ENCODE assay signal across 15 cellular contexts in the genomic region with DNA sequence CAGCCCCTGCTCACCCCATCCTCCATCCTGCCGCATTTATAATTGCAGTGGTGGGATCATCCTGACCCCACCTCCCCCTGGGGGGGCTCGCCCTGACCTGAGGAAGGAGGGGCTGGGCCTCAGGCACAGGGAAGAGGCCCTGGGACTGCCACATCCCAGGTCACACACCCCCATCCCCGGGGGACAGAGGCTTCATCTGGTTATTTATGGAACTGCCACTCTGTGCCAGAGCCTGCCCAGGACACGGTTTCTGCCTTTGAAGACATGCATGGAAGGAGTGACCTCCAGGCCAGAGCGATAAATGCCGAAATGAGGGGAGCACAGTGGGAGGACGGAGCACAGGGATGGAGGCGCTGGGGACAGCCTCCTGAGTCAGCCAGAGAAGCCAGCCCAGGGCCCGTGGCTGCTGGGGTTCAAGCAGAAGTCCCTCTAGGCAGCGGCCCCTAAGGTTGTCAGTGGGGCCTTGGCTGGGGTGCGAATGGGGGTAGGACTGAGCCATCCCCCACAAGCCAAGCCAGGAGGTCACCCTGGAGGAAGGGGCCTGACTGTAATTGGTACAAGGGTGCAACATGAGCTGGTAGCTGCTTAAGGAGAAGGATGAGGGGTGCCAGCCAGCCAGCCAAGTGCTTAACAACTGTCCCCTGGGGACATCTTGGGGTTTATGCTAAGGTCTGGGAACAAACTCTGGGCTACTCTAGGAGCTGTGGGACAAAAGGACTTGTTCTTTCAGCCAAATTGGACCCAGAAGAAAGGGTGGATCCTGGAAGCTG. TPM values are rescaled to one million over a fixed set of nuclear protein-coding genes. Genes with fewer than 3 reads are reported as not detected.
DNase-seq lines count a peak whose midpoint lies in the region; ATAC-seq, FAIRE-seq and TF ChIP-seq lines count a peak whose summit lies in the region.
"Had no signal": no experiment of that assay in that cellular context is flagged by ENCODE, and none has a peak within 500 bp of the region (broad histone marks: within the 10 kb centered on the region; RNA-seq: fewer than 3 reads in every experiment).

No MANE protein-coding gene starts in this region.

- no peaks in the 10 kb centered on the region for H3K23me2 ChIP-seq in H9 (ENCODE audit: insufficient read length, low read depth, low read length, poor library complexity, severe bottlenecking)

- in situ Hi-C loops in K562 (cut with MboI) = no loop called here

- WGBS in H9 (ENCODE audit: extremely low coverage, insufficient read length, low lambda C conversion rate) = no CpG with 5 or more reads among the region's 11 CpGs
- WGBS in K562 (ENCODE audit: insufficient coverage, low coverage, missing lambda C conversion rate) = 2% methylated on average over 10 of the region's 11 CpGs
- 90% methylated on average over 11 of the region's 11 CpGs for WGBS in hepatocyte (ENCODE audit: low lambda C conversion rate, missing lambda C conversion rate)
- WGBS in sigmoid colon, 2 donors = 67 to 71% methylated on average over 11 of the region's 11 CpGs
- 53 to 77% methylated on average over 11 of the region's 11 CpGs for WGBS in testis, 2 donors

- no peak overlapping the region for H2BK12ac ChIP-seq in H9 (ENCODE audit: insufficient read length, low read depth, low read length)

- DNase-seq in H9 = no peak
- DNase-seq in K562 (ENCODE audit: extremely low read depth in 1 of 4, low spot score in 3 of 4) = no peak
- no peak for DNase-seq in hepatocyte (ENCODE audit: low spot score)
- DNase-seq in sigmoid colon = peak; percentile 76
- DNase-seq in testis = no peak
- no peak for DNase-seq in stimulated activated effector memory CD8-positive, alpha-beta T cell treated with anti-CD3 and anti-CD28 coated beads, Interleukin-12 subunit alpha, Interleukin-12 subunit beta, amount 100 ng/mL, for 72 hours (ENCODE audit: low spot score in 2 of 2)
- no peak for DNase-seq in activated CD8-positive, alpha-beta memory T cell treated with anti-CD3 and anti-CD28 coated beads for 24 hours
- DNase-seq in activated CD8-positive, alpha-beta memory T cell treated with anti-CD3 and anti-CD28 coated beads, Interleukin-2, amount 50 U/mL, for 4 hours = no peak
- DNase-seq: AML-193, cerebellar nuclear complex, DMS79 treated with DMSO at 0.1 percent for 48 hours, NCI-H1694 treated with DMSO at 0.1 percent for 48 hours had no signal

- FAIRE-seq in K562 (lab: Jason Lieb, UNC) = no peak

- H4K5ac ChIP-seq in H9 (ENCODE audit: insufficient read length, low read depth, low read length) = no peak overlapping the region

- no peaks in the 10 kb centered on the region for H3K36me3 Mint-ChIP-seq in H9 (ENCODE audit: insufficient read depth in 1 of 3, low read depth in 3 of 3)
- H3K36me3 Mint-ChIP-seq in stimulated activated effector memory CD8-positive, alpha-beta T cell treated with anti-CD3 and anti-CD28 coated beads, Interleukin-12 subunit alpha, Interleukin-12 subunit beta, amount 100 ng/mL, for 72 hours = no peaks in the 10 kb centered on the region
- H3K36me3 Mint-ChIP-seq: activated naive CD4-positive, alpha-beta T cell treated with anti-CD3 and anti-CD28 coated beads, Interleukin-2, amount 50 U/mL, for 72 hours; memory B cell; WTC11 had no signal

- no peak overlapping the region for H3K56ac ChIP-seq in H9 (ENCODE audit: insufficient read length, low read depth, low read length)

- H2BK20ac ChIP-seq in H9 (ENCODE audit: low read depth, low read length, poor library complexity, severe bottlenecking) = no peak overlapping the region

- H3K14ac ChIP-seq in H9 (ENCODE audit: insufficient read depth, low read length) = no peak overlapping the region

- H3K79me1 ChIP-seq in H9 (ENCODE audit: insufficient read depth, low read depth, low read length, poor library complexity, severe bottlenecking) = no peaks in the 10 kb centered on the region

- intact Hi-C loops in K562 (cut with micrococcal nuclease) (no loop called here), sigmoid colon (cut with DNase I) (loop anchor here (2.0 to 5.0 kb wide), 4 partner anchors 133 to 277 kb away; a partner anchor contains a TSS), testis (cut with DNase I; ENCODE audit: low total_unique reads) (no loop called here)

- H3K4me3 Mint-ChIP-seq in H9 = no peak overlapping the region
- H3K4me3 Mint-ChIP-seq in stimulated activated effector memory CD8-positive, alpha-beta T cell treated with anti-CD3 and anti-CD28 coated beads, Interleukin-12 subunit alpha, Interleukin-12 subunit beta, amount 100 ng/mL, for 72 hours = no peak overlapping the region
- H3K4me3 Mint-ChIP-seq: memory B cell, WTC11 had no signal

- H3K18ac ChIP-seq in H9 (ENCODE audit: insufficient read length, low read depth, low read length) = peak overlapping the region; percentile 16

- TF ChIP-seq POLR2A in K562 (conservative IDR thresholded peaks at IDR 0.05) (no peak), sigmoid colon (IDR thresholded peaks at IDR 0.05) (no peak), testis (IDR thresholded peaks at IDR 0.05) (no peak)

- peaks cover 0 to 11% of the 10 kb centered on the region in 2 experiments; a peak in 2 of 4 replicates for H3K4me1 Mint-ChIP-seq in H9
- peaks cover 6% of the 10 kb centered on the region for H3K4me1 Mint-ChIP-seq in stimulated activated effector memory CD8-positive, alpha-beta T cell treated with anti-CD3 and anti-CD28 coated beads, Interleukin-12 subunit alpha, Interleukin-12 subunit beta, amount 100 ng/mL, for 72 hours
- H3K4me1 Mint-ChIP-seq: memory B cell, WTC11 had no signal

- H4K20me1 ChIP-seq in H9 (ENCODE audit: control insufficient read depth, insufficient read depth, insufficient read length) = no peaks in the 10 kb centered on the region
- 0 out of 2 replicates have a peak, but pooled peaks cover 5% of the 10 kb centered on the region for H4K20me1 ChIP-seq in K562 (replicated peaks; ENCODE audit: control insufficient read depth, insufficient read depth, low read length)
- no peaks in the 10 kb centered on the region for H4K20me1 ChIP-seq in hepatocyte (ENCODE audit: insufficient read depth, poor library complexity, severe bottlenecking)

- no peak for TF ChIP-seq EP300 in K562 (IDR thresholded peaks at IDR 0.05; ENCODE audit: low read length)
- no peak for TF ChIP-seq EP300 in sigmoid colon (IDR thresholded peaks at IDR 0.05)

- no peaks in the 10 kb centered on the region; the same call in none of the 2 replicates for H3K27me3 Mint-ChIP-seq in H9 (ENCODE audit: low read depth)

- no peaks in the 10 kb centered on the region for H3K9me2 ChIP-seq in hepatocyte (replicated peaks; ENCODE audit: insufficient read depth)

- CTCF ChIA-PET in K562 (lab: Yijun Ruan, JAX; ENCODE audit: low intra/inter-chr PET ratio) = no interaction called here

- H3K4me2 ChIP-seq in H9 (ENCODE audit: insufficient read depth, insufficient read length, low read length) = no peak overlapping the region
- no peak overlapping the region for H3K4me2 ChIP-seq in K562 (ENCODE audit: insufficient read depth, low read length)
- no peak overlapping the region for H3K4me2 ChIP-seq in hepatocyte

- H3K27me3 ChIP-seq in H9 (ENCODE audit: insufficient read depth, low read length) (no peaks in the 10 kb centered on the region), K562 (ENCODE audit: control insufficient read depth in 2 of 2, insufficient read depth in 2 of 2, low read length in 2 of 2) (peaks cover 0 to 40% of the 10 kb centered on the region in 2 experiments; a peak in 2 of 5 replicates), hepatocyte (no peaks in the 10 kb centered on the region), sigmoid colon (no peaks in the 10 kb centered on the region), testis (no peaks in the 10 kb centered on the region)

- H3K9me1 ChIP-seq in K562 (ENCODE audit: control insufficient read depth, insufficient read depth, low read length) = no peaks in the 10 kb centered on the region

- no TSS peak for BruUV-seq in K562 (replicated peaks; lab: Mats Ljungman, UMichigan)

- no peak overlapping the region for H4K91ac ChIP-seq in H9 (ENCODE audit: insufficient read length, low read depth, low read length)

- no peak overlapping the region for H2AFZ ChIP-seq in H9 (ENCODE audit: low read length)
- H2AFZ ChIP-seq in K562 (ENCODE audit: low read depth, low read length) = no peak overlapping the region
- no peak overlapping the region for H2AFZ ChIP-seq in hepatocyte

- H3K27ac ChIP-seq in H9 (ENCODE audit: insufficient read length, low read depth, low read length) (no peak overlapping the region), K562 (ENCODE audit: extremely low read depth, low read depth, low read length) (no peak overlapping the region), hepatocyte (peak overlapping the region; percentile 27), sigmoid colon (peak overlapping the region; percentile 82 to 87 (median 86)), testis (no peak overlapping the region)

- no peaks in the 10 kb centered on the region for H3K4me1 ChIP-seq in H9 (ENCODE audit: insufficient read depth, low read length)
- no peaks in the 10 kb centered on the region; a peak in 1 of 5 replicates for H3K4me1 ChIP-seq in K562 (replicated peaks in 1 of 2; ENCODE audit: control insufficient read depth in 2 of 2, insufficient read depth in 2 of 2, low read length in 2 of 2)
- H3K4me1 ChIP-seq in hepatocyte (ENCODE audit: insufficient read depth) = peaks cover 7% of the 10 kb centered on the region
- peaks cover 0 to 61% (median 51%) of the 10 kb centered on the region in 4 donors for H3K4me1 ChIP-seq in sigmoid colon
- H3K4me1 ChIP-seq in testis = no peaks in the 10 kb centered on the region

- no peak overlapping the region for H2BK15ac ChIP-seq in H9 (ENCODE audit: low read depth, low read length)

- TF ChIP-seq RAD21 in K562 (CRISPR knock-in tag; conservative IDR thresholded peaks at IDR 0.05 in 1 of 2, IDR thresholded peaks at IDR 0.05 in 1 of 2) = no peak

- H4K8ac ChIP-seq in H9 (replicated peaks; ENCODE audit: insufficient read length, low read depth, low read length) = no peak overlapping the region

- H3K36me3 ChIP-seq in K562 (ENCODE audit: control insufficient read depth, insufficient read depth, low read length) (no peaks in the 10 kb centered on the region), hepatocyte (replicated peaks; ENCODE audit: insufficient read depth, low read depth) (no peaks in the 10 kb centered on the region), sigmoid colon (no peaks in the 10 kb centered on the region), testis (ENCODE audit: low read depth, missing control alignments) (no peaks in the 10 kb centered on the region)

- TF ChIP-seq CTCF in H9 (conservative IDR thresholded peaks at IDR 0.05) (no peak), K562 (IDR thresholded peaks at IDR 0.05 in 2 of 3, conservative IDR thresholded peaks at IDR 0.05 in 1 of 3; ENCODE audit: insufficient read depth in 2 of 3, low read depth in 1 of 3, low read length in 3 of 3) (no peak), hepatocyte (IDR thresholded peaks at IDR 0.05; ENCODE audit: poor library complexity) (no peak), sigmoid colon (IDR thresholded peaks at IDR 0.05) (no peak), testis (IDR thresholded peaks at IDR 0.05) (no peak)

- no peak overlapping the region for H3K23ac ChIP-seq in H9 (ENCODE audit: insufficient read length, low read depth, low read length)

- H3T11ph ChIP-seq in H9 (ENCODE audit: low read length) = no peak overlapping the region

- H2BK5ac ChIP-seq in H9 (ENCODE audit: insufficient read length, low read length) = no peak overlapping the region

- no peak for ATAC-seq in K562
- ATAC-seq in stimulated activated effector memory CD8-positive, alpha-beta T cell treated with anti-CD3 and anti-CD28 coated beads, Interleukin-12 subunit alpha, Interleukin-12 subunit beta, amount 100 ng/mL, for 72 hours = no peak
- ATAC-seq: activated naive CD4-positive, alpha-beta T cell treated with anti-CD3 and anti-CD28 coated beads, Interleukin-2, amount 50 U/mL, for 72 hours; WTC11 had no signal

- H3K79me2 ChIP-seq in H9 (ENCODE audit: insufficient read depth, low read length) (no peaks in the 10 kb centered on the region), K562 (ENCODE audit: control insufficient read depth, insufficient read depth, low read length) (no peaks in the 10 kb centered on the region), hepatocyte (no peaks in the 10 kb centered on the region)

- H3K4me3 ChIP-seq in K562 (no peak overlapping the region), hepatocyte (no peak overlapping the region), sigmoid colon (no peak overlapping the region), testis (no peak overlapping the region)

- H3K4ac ChIP-seq in H9 (ENCODE audit: low read depth, low read length) = no peak overlapping the region

- H3K9me3 ChIP-seq in H9 (ENCODE audit: control insufficient read depth, low read depth, low read length) (no peaks in the 10 kb centered on the region), K562 (replicated peaks; ENCODE audit: control insufficient read depth, insufficient read depth, low read depth, low read length) (no peaks in the 10 kb centered on the region), hepatocyte (ENCODE audit: low read depth) (no peaks in the 10 kb centered on the region), sigmoid colon (no peaks in the 10 kb centered on the region), testis (no peaks in the 10 kb centered on the region)

- H3K9ac ChIP-seq in H9 (ENCODE audit: extremely low read depth, insufficient read length, low read length) (no peak overlapping the region), K562 (ENCODE audit: insufficient read depth in 1 of 2, low read depth in 2 of 2, low read length in 2 of 2) (no peak overlapping the region)

- no peak overlapping the region for H3K27ac Mint-ChIP-seq in H9
- no peak overlapping the region for H3K27ac Mint-ChIP-seq in stimulated activated effector memory CD8-positive, alpha-beta T cell treated with anti-CD3 and anti-CD28 coated beads, Interleukin-12 subunit alpha, Interleukin-12 subunit beta, amount 100 ng/mL, for 72 hours
- H3K27ac Mint-ChIP-seq: memory B cell, WTC11 had no signal

- H2AK5ac ChIP-seq in H9 (ENCODE audit: insufficient read length, low read length) = no peak overlapping the region

- POLR2A ChIA-PET in K562 (lab: Yijun Ruan, JAX) = interaction anchor here (0.6 kb wide), 1 partner anchor 1425 kb away, joined by 3 read pairs; no protein-coding TSS in a partner anchor

- no peak overlapping the region for H2BK120ac ChIP-seq in H9 (ENCODE audit: low read depth, low read length, poor library complexity, severe bottlenecking)

- H3K9me3 Mint-ChIP-seq in H9 = no peaks in the 10 kb centered on the region
- no peaks in the 10 kb centered on the region for H3K9me3 Mint-ChIP-seq in stimulated activated effector memory CD8-positive, alpha-beta T cell treated with anti-CD3 and anti-CD28 coated beads, Interleukin-12 subunit alpha, Interleukin-12 subunit beta, amount 100 ng/mL, for 72 hours
- H3K9me3 Mint-ChIP-seq: activated naive CD4-positive, alpha-beta T cell treated with anti-CD3 and anti-CD28 coated beads, Interleukin-2, amount 50 U/mL, for 72 hours; memory B cell; WTC11 had no signal

RNA-seq across cellular contexts. Expression of a gene that starts 51.4 kb away (rescaled TPM):
- total RNA-seq in H9 (2021) = 2.9 and 3.0 TPM in 2 replicates
- not detected in 2 replicates for total RNA-seq in K562 (2011; cell fraction: chromatin; rRNA removed; ENCODE audit: low replicate concordance)
- total RNA-seq in K562 (2011; cell fraction: nucleolus; rRNA removed) = not detected in 2 replicates
- not detected in 2 replicates for total RNA-seq in K562 (2011; cell fraction: nucleoplasm; rRNA removed)
- total RNA-seq in K562 (2014; rRNA removed) = not detected in 2 replicates
- not detected in 2 replicates for total RNA-seq in K562 (2014; rRNA removed; fragmentation: Illumina TruSeq; extraction: Trizol)
- total RNA-seq in K562 (2015; rRNA removed; fragmentation: Illumina TruSeq; extraction: Trizol) = not detected in 2 replicates
- not detected in 2 replicates for total RNA-seq in K562 (2021)
- polyA plus RNA-seq in K562 (2011; rRNA removed) = not detected in 2 replicates
- polyA plus RNA-seq in K562 (2011; cell fraction: cytosol; rRNA removed) = not detected in 2 replicates
- not detected in 2 replicates for polyA plus RNA-seq in K562 (2011; cell fraction: nucleus; rRNA removed)
- polyA plus RNA-seq in K562 (2012) = 0.03 TPM in 1 of 2 replicates, not detected in the other
- polyA plus RNA-seq in K562 (2014; fragmentation: Illumina TruSeq; extraction: Trizol) = not detected in 2 replicates
- not detected for polyA plus RNA-seq in K562 (2014; fragmentation: Nextera tagmentation; extraction: Ambion mirVana)
- not detected in 2 replicates for polyA plus RNA-seq in K562 (2014; rRNA removed)
- polyA minus RNA-seq in K562 (2011; rRNA and poly(A)+ RNA removed) = not detected in 2 replicates
- polyA minus RNA-seq in K562 (2011; cell fraction: cytosol; rRNA and poly(A)+ RNA removed) = not detected in 2 replicates
- polyA minus RNA-seq in K562 (2011; cell fraction: nucleus; rRNA and poly(A)+ RNA removed) = under 0.01 TPM in 1 of 2 replicates, not detected in the other
- total RNA-seq in hepatocyte = 1.8 and 2.4 TPM in 2 replicates
- 0.36 and 0.66 TPM in 2 replicates for polyA plus RNA-seq in hepatocyte
- 10 to 100 TPM; 20.7 to 32.4 (median 24.1) TPM for total RNA-seq in sigmoid colon
- polyA plus RNA-seq in sigmoid colon = 1 to 10 TPM in 1 of 3 donors, under 1 TPM in 2; 0.23 to 1.3 (median 0.60) TPM
- 1 to 10 TPM; 3.0 to 3.9 TPM for total RNA-seq in testis
- polyA plus RNA-seq in testis (ENCODE audit: insufficient read depth, low read depth, low replicate concordance) = 3.1 TPM
- total RNA-seq: activated naive CD4-positive, alpha-beta T cell treated with anti-CD3 and anti-CD28 coated beads, Interleukin-2, amount 50 U/mL, for 72 hours had no signal

Comparison
In these comparisons a context has a peak if more than half of its experiments do, and no peak if none do; other contexts are left out.
1. H3K27ac ChIP-seq: peak in hepatocyte (single experiment) and sigmoid colon (4 of 4); none in H9 (single experiment), K562 (single experiment) and testis (0 of 2).